ENCODE assay signal across 8 cellular contexts in the genomic region with DNA sequence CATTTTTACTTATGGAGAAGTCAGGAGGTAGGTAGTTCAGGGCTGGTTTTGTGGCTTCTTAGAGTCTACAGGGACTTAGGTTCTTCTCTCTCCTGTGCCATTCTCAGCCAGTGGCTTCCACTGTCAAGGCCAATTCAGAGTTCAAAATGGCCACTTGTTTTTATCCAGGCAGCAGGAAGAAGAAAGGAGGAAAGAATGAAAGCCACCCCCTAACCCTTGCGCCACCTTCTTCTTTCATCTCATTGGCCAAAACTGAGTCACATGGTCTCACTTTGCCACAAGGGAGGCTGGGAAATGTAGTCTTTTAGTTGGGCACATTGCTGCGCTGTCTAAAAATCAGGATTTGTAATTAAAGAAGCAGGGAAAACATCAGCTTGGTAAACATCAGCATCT.
A peak's percentile ranks its signal among the peaks of the same experiment; 100 is the strongest.
DNase-seq lines count a peak whose midpoint lies in the region; ATAC-seq and TF ChIP-seq lines count a peak whose summit lies in the region.

No MANE protein-coding gene starts in this region.

- peak; percentile 75 for DNase-seq in COLO829 (ENCODE audit: low spot score)
- peak; percentile 16 for DNase-seq in HT-29 (ENCODE audit: low spot score)
- DNase-seq in T47D (ENCODE audit: low read depth in 1 of 2, low spot score in 1 of 2) = peak; percentile 46 to 88
- no peak for DNase-seq in lower lobe of right lung
- no peak for DNase-seq in omental fat pad (ENCODE audit: low spot score)

- H3K36me3 ChIP-seq in OCI-LY3 (replicated peaks; ENCODE audit: low read depth, low read length) (no peaks in the 10 kb centered on the region), lower lobe of right lung (no peaks in the 10 kb centered on the region)

- TF ChIP-seq CTCF in OCI-LY3 (IDR thresholded peaks at IDR 0.05; ENCODE audit: low read depth, low read length) (no peak), lower lobe of right lung (IDR thresholded peaks at IDR 0.05) (no peak), omental fat pad (IDR thresholded peaks at IDR 0.05) (no peak)

- peaks cover 30% of the 10 kb centered on the region for H3K4me1 ChIP-seq in OCI-LY3 (ENCODE audit: low read length)
- H3K4me1 ChIP-seq in lower lobe of right lung = peaks cover 18% of the 10 kb centered on the region

- H4K20me1 ChIP-seq in OCI-LY3 (ENCODE audit: insufficient read depth, low read length) = no peaks in the 10 kb centered on the region

- H3K9me3 ChIP-seq in OCI-LY3 (ENCODE audit: insufficient read depth, low read length) (0 out of 2 replicates have a peak, but pooled peaks cover 5% of the 10 kb centered on the region), lower lobe of right lung (no peaks in the 10 kb centered on the region)

- H3K27me3 ChIP-seq in OCI-LY3 (ENCODE audit: low read depth, low read length) (no peaks in the 10 kb centered on the region), lower lobe of right lung (ENCODE audit: low read depth) (no peaks in the 10 kb centered on the region)

- H2AFZ ChIP-seq in OCI-LY3 (ENCODE audit: low read depth, low read length) = 0 out of 2 replicates have a peak overlapping the region, but pooled peaks have one; percentile 72

- ATAC-seq in lower lobe of right lung (peak; percentile 51 to 73), HG02588 (IDR thresholded peaks at IDR 0.05; ENCODE audit: unreplicated experiment) (no peak), omental fat pad (ENCODE audit: low FRiP score) (no peak), GM18520 (IDR thresholded peaks at IDR 0.05; ENCODE audit: unreplicated experiment) (no peak)

- intact Hi-C loops in lower lobe of right lung (cut with DNase I) = no loop called here

- H3K4me3 ChIP-seq in OCI-LY3 (ENCODE audit: low read length) = peak overlapping the region; percentile 25; the same call in 1 of the 2 replicates
- no peak overlapping the region for H3K4me3 ChIP-seq in lower lobe of right lung

- no peaks in the 10 kb centered on the region for H3K79me2 ChIP-seq in OCI-LY3 (ENCODE audit: low read length)

- peak overlapping the region; percentile 91 for H3K27ac ChIP-seq in OCI-LY3 (ENCODE audit: low read length)
- peak overlapping the region; percentile 70 for H3K27ac ChIP-seq in lower lobe of right lung

- in situ Hi-C loops in T47D (cut with HindIII; ENCODE audit: low pct_unique_long_range_greater_than_20kb, low sequenced_read_pairs) = no loop called here

- peak overlapping the region; percentile 42 for H3K4me2 ChIP-seq in OCI-LY3 (ENCODE audit: low read length)

- peak overlapping the region; percentile 8; the same call in 1 of the 2 replicates for H3K9ac ChIP-seq in OCI-LY3 (ENCODE audit: low read length)

Comparison
In these comparisons a context has a peak if more than half of its experiments do, and no peak if none do; other contexts are left out.
1. DNase-seq: peak in COLO829 (single experiment), HT-29 (single experiment) and T47D (2 of 2); none in lower lobe of right lung (single experiment) and omental fat pad (single experiment).
2. ATAC-seq: peak in lower lobe of right lung (2 of 2); none in HG02588 (single experiment), omental fat pad (single experiment) and GM18520 (single experiment).